8 cellular contexts compared by ENCODE assay signal in the genomic region with DNA sequence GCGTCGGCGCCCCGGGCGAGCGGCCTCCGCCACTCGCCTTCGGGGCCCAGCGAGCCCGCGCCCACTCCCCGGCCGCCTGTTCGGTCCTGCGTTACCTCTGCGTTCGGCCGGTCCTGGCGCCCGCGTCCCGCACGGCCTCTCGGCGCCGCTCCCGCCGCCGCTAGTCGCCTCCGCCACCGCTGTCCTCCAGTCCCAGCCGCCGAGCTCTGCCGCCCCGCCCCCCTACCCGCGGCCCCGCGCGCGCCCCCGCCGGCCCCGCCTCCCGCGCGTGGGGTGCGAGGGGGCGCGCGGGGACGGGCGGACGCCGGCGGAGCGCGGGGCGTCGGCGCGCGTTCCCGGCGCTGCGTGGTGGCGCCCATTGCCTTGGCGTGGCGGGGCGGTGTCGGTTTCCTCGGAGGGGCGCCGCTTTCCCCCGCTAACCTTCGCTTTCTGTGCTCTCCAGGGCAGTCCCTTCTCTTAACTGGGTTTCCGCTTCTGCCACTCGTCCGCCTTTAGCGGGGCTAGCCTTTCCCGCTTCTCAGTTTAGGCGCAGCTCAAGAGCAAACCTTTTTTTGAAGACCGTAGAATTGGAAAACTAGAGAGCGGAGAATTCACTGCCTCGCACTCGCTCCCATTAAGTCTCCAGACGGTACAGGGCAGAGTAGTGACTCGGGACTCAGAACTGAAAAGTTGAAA. TPM values are rescaled to one million over a fixed set of nuclear protein-coding genes. Genes with fewer than 3 reads are reported as not detected.
DNase-seq lines count a peak whose midpoint lies in the region; ATAC-seq and TF ChIP-seq lines count a peak whose summit lies in the region.

A gene with protein sequence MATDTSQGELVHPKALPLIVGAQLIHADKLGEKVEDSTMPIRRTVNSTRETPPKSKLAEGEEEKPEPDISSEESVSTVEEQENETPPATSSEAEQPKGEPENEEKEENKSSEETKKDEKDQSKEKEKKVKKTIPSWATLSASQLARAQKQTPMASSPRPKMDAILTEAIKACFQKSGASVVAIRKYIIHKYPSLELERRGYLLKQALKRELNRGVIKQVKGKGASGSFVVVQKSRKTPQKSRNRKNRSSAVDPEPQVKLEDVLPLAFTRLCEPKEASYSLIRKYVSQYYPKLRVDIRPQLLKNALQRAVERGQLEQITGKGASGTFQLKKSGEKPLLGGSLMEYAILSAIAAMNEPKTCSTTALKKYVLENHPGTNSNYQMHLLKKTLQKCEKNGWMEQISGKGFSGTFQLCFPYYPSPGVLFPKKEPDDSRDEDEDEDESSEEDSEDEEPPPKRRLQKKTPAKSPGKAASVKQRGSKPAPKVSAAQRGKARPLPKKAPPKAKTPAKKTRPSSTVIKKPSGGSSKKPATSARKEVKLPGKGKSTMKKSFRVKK (minus strand): TSS at position 208 of the 675 bp plus-strand sequence. CDS start 6,867 bp downstream, outside the sequence.

- DNase-seq in CD8-positive, alpha-beta memory T cell, result peak; percentile 80 to 92 (median 89)
- peak; percentile 63 for DNase-seq in NOMO-1 treated with DMSO at 0.1 percent for 48 hours (lab: John Stamatoyannopoulos, UW; ENCODE audit: unreplicated experiment)
- DNase-seq in activated CD8-positive, alpha-beta memory T cell treated with anti-CD3 and anti-CD28 coated beads, Interleukin-2, amount 50 U/mL, for 1 hour (ENCODE audit: extremely low read depth), result peak; percentile 29
- peak; percentile 61 to 82 for DNase-seq in mesothelial cell of epicardium (ENCODE audit: low spot score in 2 of 2, unreplicated experiment in 2 of 2)
- peak; percentile 61 to 75 for DNase-seq in stimulated activated CD8-positive, alpha-beta memory T cell treated with anti-CD3 and anti-CD28 coated beads, Interleukin-15, amount 100 ng/mL, for 4 hours (ENCODE audit: low read depth in 2 of 2)

- H3K27me3 Mint-ChIP-seq in CD8-positive, alpha-beta memory T cell, result peaks cover 0 to 3% of the 10 kb centered on the region in 2 donors
- no peaks in the 10 kb centered on the region for H3K27me3 Mint-ChIP-seq in mesothelial cell of epicardium (ENCODE audit: low read depth)

- peaks cover 0 to 14% (median 0%) of the 10 kb centered on the region in 3 donors for H3K36me3 Mint-ChIP-seq in CD8-positive, alpha-beta memory T cell
- no peaks in the 10 kb centered on the region for H3K36me3 Mint-ChIP-seq in mesothelial cell of epicardium

- peak; percentile 53 for ATAC-seq in GM19452 (IDR thresholded peaks at IDR 0.05; ENCODE audit: unreplicated experiment)
- ATAC-seq in HG03571 (IDR thresholded peaks at IDR 0.05; ENCODE audit: unreplicated experiment), result peak; percentile 41

- in situ Hi-C loops in endometrial microvascular endothelial cells (cut with HindIII; ENCODE audit: inconsistent ontology term, low pct_unique_long_range_greater_than_20kb, low sequenced_read_pairs), result no loop called here

- H3K4me3 ChIP-seq in CD8-positive, alpha-beta memory T cell (ENCODE audit: low read length), result peak within 1 kb of the TSS; percentile 98

- no peaks in the 10 kb centered on the region for H3K9me3 ChIP-seq in CD8-positive, alpha-beta memory T cell (ENCODE audit: low read length)

- no peaks in the 10 kb centered on the region for H3K27me3 ChIP-seq in CD8-positive, alpha-beta memory T cell (ENCODE audit: insufficient read depth, low read length, poor library complexity, severe bottlenecking)

- H3K4me1 Mint-ChIP-seq in CD8-positive, alpha-beta memory T cell, result peaks cover 29 to 43% (median 35%) of the 10 kb centered on the region in 3 donors
- peaks cover 25% of the 10 kb centered on the region for H3K4me1 Mint-ChIP-seq in mesothelial cell of epicardium

- H3K27ac Mint-ChIP-seq in CD8-positive, alpha-beta memory T cell, result peak within 1 kb of the TSS; percentile 96 to 99 (median 98)
- peak within 1 kb of the TSS; percentile 98 for H3K27ac Mint-ChIP-seq in mesothelial cell of epicardium

- H3K27ac ChIP-seq in CD8-positive, alpha-beta memory T cell (ENCODE audit: low read depth, low read length), result peak within 1 kb of the TSS; percentile 90

- H3K36me3 ChIP-seq in CD8-positive, alpha-beta memory T cell (ENCODE audit: insufficient read depth, low read length), result no peaks in the 10 kb centered on the region

- peaks cover 0 to 3% (median 0%) of the 10 kb centered on the region in 5 donors for H3K9me3 Mint-ChIP-seq in CD8-positive, alpha-beta memory T cell
- H3K9me3 Mint-ChIP-seq in mesothelial cell of epicardium, result no peaks in the 10 kb centered on the region

- no peak for TF ChIP-seq CTCF in mesothelial cell of epicardium (IDR thresholded peaks at IDR 0.05; ENCODE audit: unreplicated experiment)

- POLR2A ChIA-PET in CD8-positive, alpha-beta memory T cell (lab: Charles Lee), result interaction anchor here (0.6 to 1.8 kb wide), 10 partner anchors 18 to 558 kb away, joined by 3 to 13 read pairs (median 4); partner anchors contain the start of genes DDOST and SH2D5

- CTCF ChIA-PET in CD8-positive, alpha-beta memory T cell (lab: Charles Lee), result interaction anchor here (1.5 to 1.6 kb wide), 2 partner anchors 90 to 153 kb away, joined by 3 to 4 read pairs; no protein-coding TSS in a partner anchor

- H3K4me1 ChIP-seq in CD8-positive, alpha-beta memory T cell (ENCODE audit: insufficient read depth, low read length), result peaks cover 25% of the 10 kb centered on the region

- peak within 1 kb of the TSS; percentile 95 to 99 (median 99) for H3K4me3 Mint-ChIP-seq in CD8-positive, alpha-beta memory T cell
- H3K4me3 Mint-ChIP-seq in mesothelial cell of epicardium, result peak within 1 kb of the TSS; percentile 100

RNA-seq across cellular contexts. Expression of the gene that starts here (rescaled TPM):
- total RNA-seq in CD8-positive, alpha-beta memory T cell, result 100 to 1,000 TPM; 155 to 166 TPM
- 221 TPM for polyA plus RNA-seq in CD8-positive, alpha-beta memory T cell
- total RNA-seq in endometrial microvascular endothelial cells (ENCODE audit: inconsistent ontology term), result 182 TPM
- total RNA-seq in mesothelial cell of epicardium, result 262 to 270 TPM (median 269 TPM) in 3 replicates

Comparison
In these comparisons a context has a peak if more than half of its experiments do, and no peak if none do; other contexts are left out.
1. Peak in every context shown above with its lines: DNase-seq, ATAC-seq, H3K4me3 ChIP-seq and H3K27ac ChIP-seq.
2. DNase-seq: peak in every context shown above with its lines; median percentile 89 in CD8-positive, alpha-beta memory T cell; 72 in mesothelial cell of epicardium; 68 in stimulated activated CD8-positive, alpha-beta memory T cell treated with anti-CD3 and anti-CD28 coated beads, Interleukin-15, amount 100 ng/mL, for 4 hours; 63 in NOMO-1 treated with DMSO at 0.1 percent for 48 hours; 29 in activated CD8-positive, alpha-beta memory T cell treated with anti-CD3 and anti-CD28 coated beads, Interleukin-2, amount 50 U/mL, for 1 hour.